Comparison of ENCODE assay signal across 12 cellular contexts in the genomic region with DNA sequence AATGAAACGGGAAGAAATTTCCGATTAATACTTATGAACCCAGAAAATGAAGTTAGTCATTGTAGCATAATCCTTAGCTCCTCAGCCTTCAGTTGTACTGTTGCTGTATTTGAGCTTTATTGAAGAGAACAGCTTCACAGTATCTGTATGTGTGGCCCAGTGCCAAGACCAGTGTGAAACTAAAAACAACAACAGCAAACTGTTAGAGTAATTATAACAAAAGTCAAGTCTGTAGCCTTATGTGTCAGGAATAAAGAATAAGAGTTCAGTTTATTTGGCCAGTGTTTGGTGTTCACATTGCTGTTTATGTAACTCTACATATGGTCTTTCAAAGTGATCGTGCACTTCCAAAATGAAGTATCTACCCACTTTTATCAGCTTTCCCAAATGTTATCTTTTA.
DNase-seq lines count a peak whose midpoint lies in the region; ATAC-seq and TF ChIP-seq lines count a peak whose summit lies in the region.
"Had no signal": no experiment of that assay in that cellular context is flagged by ENCODE, and none has a peak within 500 bp of the region (broad histone marks: within the 10 kb centered on the region; RNA-seq: fewer than 3 reads in every experiment).

No MANE protein-coding gene starts in this region.

- no peaks in the 10 kb centered on the region for H3K9me3 Mint-ChIP-seq in activated T-helper 17 cell treated with anti-CD3 and anti-CD28 coated beads, Interleukin-2, amount 50 U/mL, for 72 hours

- no peaks in the 10 kb centered on the region for H3K36me3 Mint-ChIP-seq in activated T-helper 17 cell treated with anti-CD3 and anti-CD28 coated beads, Interleukin-2, amount 50 U/mL, for 72 hours (ENCODE audit: low read depth)

- no peak overlapping the region for H3K4me3 Mint-ChIP-seq in activated T-helper 17 cell treated with anti-CD3 and anti-CD28 coated beads, Interleukin-2, amount 50 U/mL, for 72 hours

- peak overlapping the region; percentile 73 for H3K27ac Mint-ChIP-seq in activated T-helper 17 cell treated with anti-CD3 and anti-CD28 coated beads, Interleukin-2, amount 50 U/mL, for 72 hours

- H3K9me3 ChIP-seq in right atrium auricular region: no peaks in the 10 kb centered on the region

- TF ChIP-seq CTCF in right atrium auricular region (IDR thresholded peaks at IDR 0.05): no peak

- H3K4me1 Mint-ChIP-seq in activated T-helper 17 cell treated with anti-CD3 and anti-CD28 coated beads, Interleukin-2, amount 50 U/mL, for 72 hours: peaks cover 50% of the 10 kb centered on the region

- peak overlapping the region; percentile 59 to 70 for H3K27ac ChIP-seq in right atrium auricular region
- H3K27ac ChIP-seq in substantia nigra (ENCODE audit: low read depth, low read length, poor library complexity, severe bottlenecking): peak overlapping the region; percentile 2

- H3K27me3 Mint-ChIP-seq in activated T-helper 17 cell treated with anti-CD3 and anti-CD28 coated beads, Interleukin-2, amount 50 U/mL, for 72 hours: no peaks in the 10 kb centered on the region

- H3K27me3 ChIP-seq in right atrium auricular region: no peaks in the 10 kb centered on the region

- H3K4me3 ChIP-seq in right atrium auricular region: no peak overlapping the region

- H3K4me1 ChIP-seq in right atrium auricular region: peaks cover 0 to 96% of the 10 kb centered on the region in 2 donors

- H3K36me3 ChIP-seq in right atrium auricular region: no peaks in the 10 kb centered on the region

- ATAC-seq in activated T-helper 17 cell treated with anti-CD3 and anti-CD28 coated beads, Interleukin-2, amount 50 U/mL, for 72 hours (replicated peaks): no peak
- no peak for ATAC-seq in GM19324 (IDR thresholded peaks at IDR 0.05; ENCODE audit: low FRiP score, unreplicated experiment)
- no peak for ATAC-seq in HG02759 (IDR thresholded peaks at IDR 0.05; ENCODE audit: unreplicated experiment)

- DNase-seq in NCI-H345 (lab: John Stamatoyannopoulos, UW) (peak; percentile 21), NCI-H345 treated with DMSO at 0.1 percent for 48 hours (lab: John Stamatoyannopoulos, UW; ENCODE audit: unreplicated experiment) (no peak), right atrium auricular region (ENCODE audit: low spot score) (no peak), substantia nigra (lab: John Stamatoyannopoulos, UW) (peak in 2 of 49 donors; percentile 12 to 66), NCI-H1417 treated with DMSO at 0.1 percent for 48 hours (lab: John Stamatoyannopoulos, UW) (no peak)
- DNase-seq: activated CD4-positive, CD25-positive, alpha-beta regulatory T cell; mammary epithelial cell; NCI-H510A; trophoblast cell had no signal
